8 cellular contexts compared by ENCODE assay signal in the genomic region with DNA sequence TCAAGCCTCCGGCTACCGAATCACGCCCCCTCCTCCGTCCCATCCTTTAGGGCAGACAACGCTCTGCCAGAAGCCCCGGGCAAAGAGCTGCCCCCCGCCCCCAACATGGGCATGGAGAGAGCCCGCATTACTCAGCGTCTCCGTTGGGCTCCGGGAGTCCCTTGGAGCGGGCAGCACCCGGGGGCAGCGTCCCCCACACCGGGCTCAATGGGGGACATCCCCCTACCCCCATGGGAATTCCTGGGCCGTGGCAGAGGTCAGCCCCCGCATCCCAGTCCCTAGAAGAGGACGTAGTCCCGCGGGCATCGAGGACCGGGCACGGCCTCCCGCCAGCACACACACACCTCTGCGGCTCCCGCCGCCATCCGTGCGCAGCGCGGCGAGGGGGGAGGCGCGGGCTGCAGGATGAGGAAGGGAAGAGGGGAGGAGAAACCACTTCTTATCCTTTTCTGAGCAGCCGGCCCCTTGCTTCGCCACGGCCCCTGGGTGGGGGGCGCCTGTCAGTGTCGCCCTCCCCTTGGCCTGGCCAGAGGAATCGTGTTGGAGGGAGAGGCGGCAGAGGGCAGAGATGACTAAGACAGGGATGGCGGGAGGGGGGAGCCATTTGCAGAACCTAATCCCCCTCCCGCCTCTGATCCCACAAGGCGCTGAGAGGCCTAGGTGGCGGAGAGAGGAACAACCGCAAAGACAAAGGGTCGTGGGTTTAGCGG. TPM values are rescaled to one million over a fixed set of nuclear protein-coding genes. Genes with fewer than 3 reads are reported as not detected.
A peak's percentile ranks its signal among the peaks of the same experiment; 100 is the strongest.
DNase-seq lines count a peak whose midpoint lies in the region; ATAC-seq and TF ChIP-seq lines count a peak whose summit lies in the region.

No MANE protein-coding gene starts in this region.

- TF ChIP-seq POLR2A in prostate gland (IDR thresholded peaks at IDR 0.05), result no peak

- H3K4me3 Mint-ChIP-seq in activated CD8-positive, alpha-beta memory T cell treated with anti-CD3 and anti-CD28 coated beads, Interleukin-2, amount 10 ng/mL, durations not matched to agents 7 days and 5 days, result peak overlapping the region; percentile 35
- peak overlapping the region; percentile 61 for H3K4me3 Mint-ChIP-seq in activated CD8-positive, alpha-beta T cell treated with anti-CD3 and anti-CD28 coated beads, Interleukin-2, amount 10 ng/mL, durations not matched to agents 7 days and 5 days

- H3K27me3 ChIP-seq in cardiac muscle cell, result no peaks in the 10 kb centered on the region
- no peaks in the 10 kb centered on the region for H3K27me3 ChIP-seq in prostate gland (replicated peaks; ENCODE audit: insufficient read depth)

- H3K9me3 Mint-ChIP-seq in activated CD8-positive, alpha-beta memory T cell treated with anti-CD3 and anti-CD28 coated beads, Interleukin-2, amount 10 ng/mL, durations not matched to agents 7 days and 5 days (ENCODE audit: low read depth), result no peaks in the 10 kb centered on the region
- H3K9me3 Mint-ChIP-seq in activated CD8-positive, alpha-beta T cell treated with anti-CD3 and anti-CD28 coated beads, Interleukin-2, amount 10 ng/mL, durations not matched to agents 7 days and 5 days (ENCODE audit: insufficient read depth), result no peaks in the 10 kb centered on the region

- H3K27me3 Mint-ChIP-seq in activated CD8-positive, alpha-beta memory T cell treated with anti-CD3 and anti-CD28 coated beads, Interleukin-2, amount 10 ng/mL, durations not matched to agents 7 days and 5 days, result peaks cover 32% of the 10 kb centered on the region
- H3K27me3 Mint-ChIP-seq in activated CD8-positive, alpha-beta T cell treated with anti-CD3 and anti-CD28 coated beads, Interleukin-2, amount 10 ng/mL, durations not matched to agents 7 days and 5 days (ENCODE audit: low read depth), result peaks cover 25% of the 10 kb centered on the region

- H3K36me3 ChIP-seq in cardiac muscle cell (no peaks in the 10 kb centered on the region), prostate gland (no peaks in the 10 kb centered on the region)

- no peak overlapping the region for H3K27ac Mint-ChIP-seq in activated CD8-positive, alpha-beta memory T cell treated with anti-CD3 and anti-CD28 coated beads, Interleukin-2, amount 10 ng/mL, durations not matched to agents 7 days and 5 days
- no peak overlapping the region for H3K27ac Mint-ChIP-seq in activated CD8-positive, alpha-beta T cell treated with anti-CD3 and anti-CD28 coated beads, Interleukin-2, amount 10 ng/mL, durations not matched to agents 7 days and 5 days

- POLR2A ChIA-PET in activated CD8-positive, alpha-beta T cell treated with anti-CD3 and anti-CD28 coated beads, Interleukin-2, amount 10 ng/mL, durations not matched to agents 7 days and 5 days (lab: Charles Lee), result interaction anchor here (1.3 kb wide), 1 partner anchor 12 kb away, joined by 3 read pairs; no protein-coding TSS in a partner anchor

- TF ChIP-seq CTCF in cardiac muscle cell (IDR thresholded peaks at IDR 0.05; ENCODE audit: low read depth, low read length) (no peak), prostate gland (IDR thresholded peaks at IDR 0.05) (no peak)

- H3K4me1 Mint-ChIP-seq in activated CD8-positive, alpha-beta memory T cell treated with anti-CD3 and anti-CD28 coated beads, Interleukin-2, amount 10 ng/mL, durations not matched to agents 7 days and 5 days, result peaks cover 14% of the 10 kb centered on the region
- peaks cover 14% of the 10 kb centered on the region for H3K4me1 Mint-ChIP-seq in activated CD8-positive, alpha-beta T cell treated with anti-CD3 and anti-CD28 coated beads, Interleukin-2, amount 10 ng/mL, durations not matched to agents 7 days and 5 days (ENCODE audit: low read depth)

- intact Hi-C loops in prostate gland (cut with DNase I), result no loop called here

- H3K9me3 ChIP-seq in cardiac muscle cell (ENCODE audit: low read depth) (no peaks in the 10 kb centered on the region), prostate gland (no peaks in the 10 kb centered on the region)

- H3K4me3 ChIP-seq in cardiac muscle cell (peak overlapping the region; percentile 86), prostate gland (peak overlapping the region; percentile 39 to 49)

- CTCF ChIA-PET in activated CD8-positive, alpha-beta memory T cell treated with anti-CD3 and anti-CD28 coated beads, Interleukin-2, amount 10 ng/mL, durations not matched to agents 7 days and 5 days (lab: Charles Lee), result interaction anchor here (0.7 to 1.3 kb wide), 9 partner anchors 9 to 216 kb away, joined by 3 to 7 read pairs (median 3); a partner anchor contains a TSS
- CTCF ChIA-PET in activated CD8-positive, alpha-beta T cell treated with anti-CD3 and anti-CD28 coated beads, Interleukin-2, amount 10 ng/mL, durations not matched to agents 7 days and 5 days (lab: Charles Lee), result interaction anchor here (0.7 to 1.2 kb wide), 5 partner anchors 9 to 58 kb away, joined by 3 to 5 read pairs (median 3); no protein-coding TSS in a partner anchor

- ATAC-seq in activated CD8-positive, alpha-beta memory T cell treated with anti-CD3 and anti-CD28 coated beads, Interleukin-2, amount 10 ng/mL, durations not matched to agents 7 days and 5 days, result peak; percentile 21
- no peak for ATAC-seq in activated CD8-positive, alpha-beta T cell treated with anti-CD3 and anti-CD28 coated beads, Interleukin-2, amount 10 ng/mL, durations not matched to agents 7 days and 5 days

- H3K36me3 Mint-ChIP-seq in activated CD8-positive, alpha-beta memory T cell treated with anti-CD3 and anti-CD28 coated beads, Interleukin-2, amount 10 ng/mL, durations not matched to agents 7 days and 5 days, result no peaks in the 10 kb centered on the region
- no peaks in the 10 kb centered on the region for H3K36me3 Mint-ChIP-seq in activated CD8-positive, alpha-beta T cell treated with anti-CD3 and anti-CD28 coated beads, Interleukin-2, amount 10 ng/mL, durations not matched to agents 7 days and 5 days (ENCODE audit: low read depth)

- H3K4me1 ChIP-seq in cardiac muscle cell (ENCODE audit: low read depth) (no peaks in the 10 kb centered on the region), prostate gland (replicated peaks) (peaks cover 8% of the 10 kb centered on the region)

- WGBS in prostate gland, result 2% methylated on average over 45 of the region's 48 CpGs

- DNase-seq in activated CD8-positive, alpha-beta memory T cell treated with anti-CD3 and anti-CD28 coated beads, Interleukin-2, amount 10 ng/mL, durations not matched to agents 7 days and 5 days, result no peak
- no peak for DNase-seq in activated CD8-positive, alpha-beta memory T cell treated with anti-CD3 and anti-CD28 coated beads, Interleukin-2, amount 50 U/mL, for 4 hours
- DNase-seq in NCI-H1417 treated with DMSO at 0.1 percent for 48 hours (lab: John Stamatoyannopoulos, UW), result peak; percentile 32
- DNase-seq in activated CD8-positive, alpha-beta T cell treated with anti-CD3 and anti-CD28 coated beads, Interleukin-2, amount 10 ng/mL, durations not matched to agents 7 days and 5 days, result no peak
- DNase-seq in cardiac muscle cell (ENCODE audit: low read depth in 1 of 2, low spot score in 1 of 2), result peak; percentile 33 to 51
- no peak for DNase-seq in prostate gland (ENCODE audit: low spot score)
- no peak for DNase-seq in NK-92 (lab: John Stamatoyannopoulos, UW; ENCODE audit: unreplicated experiment)
- DNase-seq in SW 1271 (lab: John Stamatoyannopoulos, UW), result no peak

- H3K27ac ChIP-seq in cardiac muscle cell, result no peak overlapping the region
- H3K27ac ChIP-seq in prostate gland, result no peak overlapping the region

RNA-seq across cellular contexts. Expression of a gene that starts 0.8 kb away (rescaled TPM):
- total RNA-seq in activated CD8-positive, alpha-beta memory T cell treated with anti-CD3 and anti-CD28 coated beads, Interleukin-2, amount 10 ng/mL, durations not matched to agents 7 days and 5 days, result under 1 TPM; 0.40 to 0.79 TPM
- total RNA-seq in activated CD8-positive, alpha-beta T cell treated with anti-CD3 and anti-CD28 coated beads, Interleukin-2, amount 10 ng/mL, durations not matched to agents 7 days and 5 days, result under 1 TPM; 0.21 to 0.29 TPM
- total RNA-seq in cardiac muscle cell (17.6 and 42.3 TPM in 2 replicates), prostate gland (1 to 10 TPM; 2.0 to 7.7 TPM)
- 24.3 and 47.2 TPM in 2 replicates for polyA plus RNA-seq in cardiac muscle cell

RNA-seq across cellular contexts. Expression of a gene that starts 12.6 kb away (rescaled TPM):
- 100 to 1,000 TPM; 140 to 153 TPM for total RNA-seq in activated CD8-positive, alpha-beta memory T cell treated with anti-CD3 and anti-CD28 coated beads, Interleukin-2, amount 10 ng/mL, durations not matched to agents 7 days and 5 days
- 100 to 1,000 TPM; 121 to 127 TPM for total RNA-seq in activated CD8-positive, alpha-beta T cell treated with anti-CD3 and anti-CD28 coated beads, Interleukin-2, amount 10 ng/mL, durations not matched to agents 7 days and 5 days
- 63.1 and 105 TPM in 2 replicates for total RNA-seq in cardiac muscle cell
- 95.0 and 119 TPM in 2 replicates for polyA plus RNA-seq in cardiac muscle cell
- 10 to 100 TPM; 55.2 to 94.0 TPM for total RNA-seq in prostate gland

RNA-seq across cellular contexts. Expression of a gene that starts 43.9 kb away (rescaled TPM):
- total RNA-seq in activated CD8-positive, alpha-beta memory T cell treated with anti-CD3 and anti-CD28 coated beads, Interleukin-2, amount 10 ng/mL, durations not matched to agents 7 days and 5 days, result 10 to 100 TPM; 85.1 to 85.3 TPM
- 100 to 1,000 TPM in 1 of 2 experiments, 10 to 100 TPM in 1; 94.3 to 105 TPM for total RNA-seq in activated CD8-positive, alpha-beta T cell treated with anti-CD3 and anti-CD28 coated beads, Interleukin-2, amount 10 ng/mL, durations not matched to agents 7 days and 5 days
- 595 and 729 TPM in 2 replicates for total RNA-seq in cardiac muscle cell
- polyA plus RNA-seq in cardiac muscle cell, result 243 and 262 TPM in 2 replicates
- 100 to 1,000 TPM; 333 to 437 TPM for total RNA-seq in prostate gland

RNA-seq across cellular contexts. Expression of a gene that starts 54.7 kb away (rescaled TPM):
- not detected for total RNA-seq in activated CD8-positive, alpha-beta memory T cell treated with anti-CD3 and anti-CD28 coated beads, Interleukin-2, amount 10 ng/mL, durations not matched to agents 7 days and 5 days
- total RNA-seq in activated CD8-positive, alpha-beta T cell treated with anti-CD3 and anti-CD28 coated beads, Interleukin-2, amount 10 ng/mL, durations not matched to agents 7 days and 5 days, result not detected
- total RNA-seq in cardiac muscle cell, result not detected in 2 replicates
- 1.2 TPM in 1 of 2 replicates, not detected in the other for polyA plus RNA-seq in cardiac muscle cell
- total RNA-seq in prostate gland, result 10 to 100 TPM; 30.5 to 43.7 TPM

Comparison
In these comparisons a context has a peak if more than half of its experiments do, and no peak if none do; other contexts are left out.
1. DNase-seq: peak in NCI-H1417 treated with DMSO at 0.1 percent for 48 hours (single experiment) and cardiac muscle cell (2 of 2); none in activated CD8-positive, alpha-beta memory T cell treated with anti-CD3 and anti-CD28 coated beads, Interleukin-2, amount 10 ng/mL, durations not matched to agents 7 days and 5 days (single experiment), activated CD8-positive, alpha-beta memory T cell treated with anti-CD3 and anti-CD28 coated beads, Interleukin-2, amount 50 U/mL, for 4 hours (single experiment), activated CD8-positive, alpha-beta T cell treated with anti-CD3 and anti-CD28 coated beads, Interleukin-2, amount 10 ng/mL, durations not matched to agents 7 days and 5 days (single experiment), prostate gland (single experiment), NK-92 (single experiment) and SW 1271 (0 of 2).